In genomic region chr5:176817369-176817841, GRCh38 we compare ENCODE assay signal across 10 cellular contexts. TPM values are rescaled to one million over a fixed set of nuclear protein-coding genes. Genes with fewer than 3 reads are reported as not detected.
DNase-seq lines count a peak whose midpoint lies in the region; ATAC-seq and TF ChIP-seq lines count a peak whose summit lies in the region.
"Had no signal": no experiment of that assay in that cellular context is flagged by ENCODE, and none has a peak within 500 bp of the region (broad histone marks: within the 10 kb centered on the region; RNA-seq: fewer than 3 reads in every experiment).

No MANE protein-coding gene starts in this region.

- peak overlapping the region; percentile 44 for H3K4me3 ChIP-seq in right cardiac atrium (ENCODE audit: low read length)
- H3K4me3 ChIP-seq in thoracic aorta, result peak overlapping the region; percentile 63

- H3K27ac ChIP-seq in right cardiac atrium (ENCODE audit: low read length), result no peak overlapping the region
- H3K27ac ChIP-seq in thoracic aorta, result no peak overlapping the region

- no peaks in the 10 kb centered on the region for H3K36me3 ChIP-seq in thoracic aorta

- H3K27me3 Mint-ChIP-seq in activated naive CD4-positive, alpha-beta T cell treated with anti-CD3 and anti-CD28 coated beads, Interleukin-2, amount 10 ng/mL, durations not matched to agents 7 days and 5 days, result peaks cover 96% of the 10 kb centered on the region

- no peak overlapping the region for H3K27ac Mint-ChIP-seq in activated naive CD4-positive, alpha-beta T cell treated with anti-CD3 and anti-CD28 coated beads, Interleukin-2, amount 10 ng/mL, durations not matched to agents 7 days and 5 days

- ATAC-seq in right cardiac atrium (no peak), thoracic aorta (ENCODE audit: insufficient number of reproducible peaks, low FRiP score, low read depth) (no peak)

- no peak overlapping the region for H3K4me3 Mint-ChIP-seq in activated naive CD4-positive, alpha-beta T cell treated with anti-CD3 and anti-CD28 coated beads, Interleukin-2, amount 10 ng/mL, durations not matched to agents 7 days and 5 days

- H3K4me1 ChIP-seq in right cardiac atrium (ENCODE audit: control insufficient read depth, insufficient read depth, low read length) (no peaks in the 10 kb centered on the region), thoracic aorta (ENCODE audit: control insufficient read depth in 1 of 2, low read depth in 2 of 2) (peaks cover 4 to 9% of the 10 kb centered on the region in 2 donors)

- intact Hi-C loops in right cardiac atrium (cut with DNase I), result no loop called here

- H3K4me1 Mint-ChIP-seq in activated naive CD4-positive, alpha-beta T cell treated with anti-CD3 and anti-CD28 coated beads, Interleukin-2, amount 10 ng/mL, durations not matched to agents 7 days and 5 days, result peaks cover 9% of the 10 kb centered on the region

- no peaks in the 10 kb centered on the region for H3K9me3 Mint-ChIP-seq in activated naive CD4-positive, alpha-beta T cell treated with anti-CD3 and anti-CD28 coated beads, Interleukin-2, amount 10 ng/mL, durations not matched to agents 7 days and 5 days

- CTCF ChIA-PET in activated naive CD4-positive, alpha-beta T cell treated with anti-CD3 and anti-CD28 coated beads, Interleukin-2, amount 10 ng/mL, durations not matched to agents 7 days and 5 days (lab: Charles Lee), result interaction anchor here (1.9 kb wide), 1 partner anchor 8 kb away, joined by 3 read pairs; no protein-coding TSS in a partner anchor

- WGBS in right cardiac atrium, result under 1% methylated on average over 42 of the region's 42 CpGs

- H3K36me3 Mint-ChIP-seq in activated naive CD4-positive, alpha-beta T cell treated with anti-CD3 and anti-CD28 coated beads, Interleukin-2, amount 10 ng/mL, durations not matched to agents 7 days and 5 days, result no peaks in the 10 kb centered on the region

- peak; percentile 35 for DNase-seq in activated naive CD4-positive, alpha-beta T cell treated with anti-CD3 and anti-CD28 coated beads, Interleukin-2, amount 50 U/mL, for 16 hours
- DNase-seq in activated naive CD4-positive, alpha-beta T cell treated with anti-CD3 and anti-CD28 coated beads, Interleukin-2, amount 10 ng/mL, durations not matched to agents 7 days and 5 days, result no peak
- DNase-seq in NCI-H510A (lab: John Stamatoyannopoulos, UW), result peak; percentile 85
- DNase-seq in right cardiac atrium, result peak in 1 of 3 donors; percentile 32
- no peak for DNase-seq in thoracic aorta (ENCODE audit: low spot score)
- no peak for DNase-seq in A172 (ENCODE audit: low spot score)
- no peak for DNase-seq in activated T-cell treated with anti-CD3 and anti-CD28 coated beads, Interleukin-2, amount 50 U/mL, for 48 hours
- no peak for DNase-seq in dedifferentiated amniotic fluid mesenchymal stem cell (ENCODE audit: extremely low spot score)
- DNase-seq: cortex of kidney had no signal

- H3K9me3 ChIP-seq in right cardiac atrium (ENCODE audit: control insufficient read depth, low read length) (no peaks in the 10 kb centered on the region), thoracic aorta (no peaks in the 10 kb centered on the region)

- H3K27me3 ChIP-seq in right cardiac atrium (ENCODE audit: control insufficient read depth, insufficient read depth), result no peaks in the 10 kb centered on the region
- peaks cover 3% of the 10 kb centered on the region for H3K27me3 ChIP-seq in thoracic aorta (replicated peaks; ENCODE audit: insufficient read depth)

- no peak for TF ChIP-seq CTCF in thoracic aorta (IDR thresholded peaks at IDR 0.05)

RNA-seq across cellular contexts. Expression of gene UNC5A, which starts 7.0 kb away (rescaled TPM):
- under 1 TPM; 0.17 to 0.85 (median 0.44) TPM for total RNA-seq in right cardiac atrium
- polyA plus RNA-seq in right cardiac atrium, result 0.68 TPM
- not detected for total RNA-seq in thoracic aorta
- total RNA-seq in A172 (2014; rRNA removed; shearing (Covaris generic)), result 2.9 and 3.4 TPM in 2 replicates
- polyA plus RNA-seq: BJ had no signal

Comparison
In these comparisons a context has a peak if more than half of its experiments do, and no peak if none do; other contexts are left out.
1. DNase-seq: peak in activated naive CD4-positive, alpha-beta T cell treated with anti-CD3 and anti-CD28 coated beads, Interleukin-2, amount 50 U/mL, for 16 hours (single experiment) and NCI-H510A (single experiment); none in activated naive CD4-positive, alpha-beta T cell treated with anti-CD3 and anti-CD28 coated beads, Interleukin-2, amount 10 ng/mL, durations not matched to agents 7 days and 5 days (single experiment), thoracic aorta (single experiment), A172 (single experiment), activated T-cell treated with anti-CD3 and anti-CD28 coated beads, Interleukin-2, amount 50 U/mL, for 48 hours (0 of 2) and dedifferentiated amniotic fluid mesenchymal stem cell (single experiment).